1 cellular context compared by ENCODE assay signal in genomic region chr5:68319316-68320093, GRCh38.
TF ChIP-seq lines count a peak whose summit lies in the region.

No MANE protein-coding gene starts in this region.

TF ChIP-seq in HCT116, 20 proteins besides CTCF, POLR2A, EP300 and RAD21 (continued from another document):
- TF ChIP-seq REST (IDR thresholded peaks at IDR 0.05; ENCODE audit: low read depth), result no peak
